In the genomic region with DNA sequence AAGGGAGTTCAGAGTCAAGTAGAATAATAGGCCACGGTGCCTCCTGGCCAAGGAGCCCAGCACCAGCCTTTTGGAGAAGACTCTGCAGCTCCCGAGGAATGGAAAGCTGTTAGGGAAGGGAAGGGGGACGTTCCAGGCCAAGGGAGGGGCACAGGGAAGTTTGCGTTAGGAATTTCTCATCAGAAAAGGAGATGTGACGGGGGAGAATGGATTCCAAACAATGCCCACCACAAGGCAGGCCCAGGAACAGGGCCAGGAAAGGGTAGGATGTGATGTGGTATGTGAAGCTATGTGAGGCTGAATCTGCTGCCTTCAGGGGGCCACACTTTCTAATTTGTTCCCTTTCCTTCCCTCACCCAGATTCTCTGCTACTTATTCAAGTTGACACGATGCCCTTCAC, we compare ENCODE assay signal across 17 cellular contexts. TPM values are rescaled to one million over a fixed set of nuclear protein-coding genes. Genes with fewer than 3 reads are reported as not detected.
DNase-seq lines count a peak whose midpoint lies in the region; ATAC-seq, FAIRE-seq and TF ChIP-seq lines count a peak whose summit lies in the region.
"Had no signal": no experiment of that assay in that cellular context is flagged by ENCODE, and none has a peak within 500 bp of the region (broad histone marks: within the 10 kb centered on the region; RNA-seq: fewer than 3 reads in every experiment).

No MANE protein-coding gene starts in this region.

- H3K9me3 ChIP-seq in Caco-2: no peaks in the 10 kb centered on the region
- H3K9me3 ChIP-seq: BE2C had no signal

- no peaks in the 10 kb centered on the region for H3K79me2 ChIP-seq in mesendoderm (ENCODE audit: control insufficient read depth, insufficient read depth, low read length)

- ATAC-seq in activated T-helper 17 cell treated with anti-CD3 and anti-CD28 coated beads, Interleukin-2, amount 50 U/mL, for 72 hours (replicated peaks): no peak
- ATAC-seq in stimulated activated memory B cell treated with anti-CD40 and anti-IgM and Interleukin-4, amounts not matched to agents 10 μg/mL and 1 μg/mL and 100 μg/mL, for 72 hours: no peak

- no peak for TF ChIP-seq POLR2A in GM12891 (IDR thresholded peaks at IDR 0.05; ENCODE audit: low read depth, low read length)

- no peak overlapping the region for H3K27ac ChIP-seq in mesendoderm (ENCODE audit: low read depth, low read length)

- intact Hi-C loops in Caco-2 (cut with micrococcal nuclease; ENCODE audit: unreplicated experiment): no loop called here

- H3K4me3 ChIP-seq in Caco-2 (ENCODE audit: low read depth, low read length) (no peak overlapping the region), mesendoderm (ENCODE audit: low read length) (no peak overlapping the region)

- POLR2A ChIA-PET in Caco-2 (lab: Charles Lee): no interaction called here

- H3K27me3 ChIP-seq in Caco-2 (replicated peaks; ENCODE audit: control insufficient read depth, insufficient read depth, low read length) (no peaks in the 10 kb centered on the region), mesendoderm (ENCODE audit: insufficient read depth, low read length, poor library complexity) (no peaks in the 10 kb centered on the region)
- H3K27me3 ChIP-seq: BE2C had no signal

- no peaks in the 10 kb centered on the region for H3K79me1 ChIP-seq in mesendoderm (ENCODE audit: low read length)

- H3K9ac ChIP-seq in mesendoderm (ENCODE audit: low read length): no peak overlapping the region

- no peak overlapping the region for H3K23ac ChIP-seq in mesendoderm (ENCODE audit: low read length)

- H3K9me3 Mint-ChIP-seq in Caco-2 (ENCODE audit: unreplicated experiment): no peaks in the 10 kb centered on the region
- no peaks in the 10 kb centered on the region for H3K9me3 Mint-ChIP-seq in activated T-helper 17 cell treated with anti-CD3 and anti-CD28 coated beads, Interleukin-2, amount 50 U/mL, for 72 hours
- no peaks in the 10 kb centered on the region for H3K9me3 Mint-ChIP-seq in stimulated activated memory B cell treated with anti-CD40 and anti-IgM and Interleukin-4, amounts not matched to agents 10 μg/mL and 1 μg/mL and 100 μg/mL, for 72 hours
- H3K9me3 Mint-ChIP-seq: CD8-positive, alpha-beta memory T cell had no signal

- H4K8ac ChIP-seq in mesendoderm (ENCODE audit: low read depth, low read length): no peak overlapping the region

- FAIRE-seq in GM12891 (lab: Jason Lieb, UNC): no peak

- BruUV-seq in Caco-2 (replicated peaks; lab: Mats Ljungman, UMichigan): no TSS peak

- no peak for TF ChIP-seq CTCF in Caco-2 (IDR thresholded peaks at IDR 0.05; ENCODE audit: insufficient read depth in 1 of 2, low read depth in 1 of 2, low read length in 1 of 2, severe bottlenecking in 1 of 2, unreplicated experiment in 1 of 2)
- TF ChIP-seq CTCF in GM10266 (IDR thresholded peaks at IDR 0.05; ENCODE audit: control insufficient read depth, insufficient read depth, low read depth, missing control alignments): no peak

- H2BK5ac ChIP-seq in mesendoderm (ENCODE audit: low read length): no peak overlapping the region

- H3K4me1 Mint-ChIP-seq in Caco-2 (ENCODE audit: low read depth, unreplicated experiment): peaks cover 36% of the 10 kb centered on the region
- H3K4me1 Mint-ChIP-seq in activated T-helper 17 cell treated with anti-CD3 and anti-CD28 coated beads, Interleukin-2, amount 50 U/mL, for 72 hours: peaks cover 10% of the 10 kb centered on the region
- peaks cover 10% of the 10 kb centered on the region for H3K4me1 Mint-ChIP-seq in stimulated activated memory B cell treated with anti-CD40 and anti-IgM and Interleukin-4, amounts not matched to agents 10 μg/mL and 1 μg/mL and 100 μg/mL, for 72 hours

- no peak overlapping the region for H4K5ac ChIP-seq in mesendoderm (ENCODE audit: low read length)

- peaks cover 54% of the 10 kb centered on the region for H3K36me3 Mint-ChIP-seq in Caco-2 (ENCODE audit: insufficient read depth, unreplicated experiment)
- H3K36me3 Mint-ChIP-seq in activated T-helper 17 cell treated with anti-CD3 and anti-CD28 coated beads, Interleukin-2, amount 50 U/mL, for 72 hours (ENCODE audit: low read depth): peaks cover 76% of the 10 kb centered on the region
- H3K36me3 Mint-ChIP-seq in stimulated activated memory B cell treated with anti-CD40 and anti-IgM and Interleukin-4, amounts not matched to agents 10 μg/mL and 1 μg/mL and 100 μg/mL, for 72 hours: peaks cover 53% of the 10 kb centered on the region

- CTCF ChIA-PET in Caco-2 (lab: Charles Lee): no interaction called here

- WGBS in mesendoderm (ENCODE audit: extremely low coverage, insufficient coverage, low lambda C conversion rate): no CpG with 5 or more reads among the region's 6 CpGs

- H3K36me3 ChIP-seq in Caco-2 (ENCODE audit: control insufficient read depth, insufficient read depth, low read length) (peaks cover 5% of the 10 kb centered on the region), mesendoderm (ENCODE audit: control insufficient read depth, insufficient read depth, low read length) (no peaks in the 10 kb centered on the region)
- H3K36me3 ChIP-seq: BE2C had no signal

- DNase-seq in Caco-2 (no peak), mesendoderm (peak; percentile 27), GM10266 (ENCODE audit: extremely low spot score) (no peak), GM12891 (ENCODE audit: insufficient read length, low spot score) (no peak)
- DNase-seq in stimulated activated naive CD4-positive, alpha-beta T cell treated with Interleukin-2 at 50 U/mL for 16 hours (lab: John Stamatoyannopoulos, UW): no peak
- DNase-seq: BE2C; CD8-positive, alpha-beta memory T cell; GOT3; KG1; NCI-H1092; NCI-H226; NCI-H526 treated with DMSO at 0.1 percent for 48 hours; NK-92 treated with Interleukin-12 subunit alpha and Interleukin-12 subunit beta, amount 100 ng/mL, for 24 hours; OCI-M1; RPMI8226 had no signal

- peak overlapping the region; percentile 68 for H3K27ac Mint-ChIP-seq in Caco-2 (ENCODE audit: unreplicated experiment)
- peak overlapping the region; percentile 37 for H3K27ac Mint-ChIP-seq in activated T-helper 17 cell treated with anti-CD3 and anti-CD28 coated beads, Interleukin-2, amount 50 U/mL, for 72 hours
- H3K27ac Mint-ChIP-seq in stimulated activated memory B cell treated with anti-CD40 and anti-IgM and Interleukin-4, amounts not matched to agents 10 μg/mL and 1 μg/mL and 100 μg/mL, for 72 hours: peak overlapping the region; percentile 41

- H2BK120ac ChIP-seq in mesendoderm (ENCODE audit: low read depth, low read length): no peak overlapping the region

- no peak overlapping the region for H3K56ac ChIP-seq in mesendoderm (ENCODE audit: low read length)

- no peak overlapping the region for H3K4me3 Mint-ChIP-seq in Caco-2 (ENCODE audit: unreplicated experiment)
- H3K4me3 Mint-ChIP-seq in activated T-helper 17 cell treated with anti-CD3 and anti-CD28 coated beads, Interleukin-2, amount 50 U/mL, for 72 hours: no peak overlapping the region
- H3K4me3 Mint-ChIP-seq in stimulated activated memory B cell treated with anti-CD40 and anti-IgM and Interleukin-4, amounts not matched to agents 10 μg/mL and 1 μg/mL and 100 μg/mL, for 72 hours: no peak overlapping the region
- H3K4me3 Mint-ChIP-seq: CD8-positive, alpha-beta memory T cell had no signal

- H3K18ac ChIP-seq in mesendoderm (ENCODE audit: low read length): no peak overlapping the region

- H3K4me1 ChIP-seq in Caco-2 (peaks cover 41% of the 10 kb centered on the region), mesendoderm (ENCODE audit: control insufficient read depth, low read depth, low read length) (no peaks in the 10 kb centered on the region)

- H3K4ac ChIP-seq in mesendoderm (ENCODE audit: low read depth, low read length): no peak overlapping the region

- no peak overlapping the region for H2AK5ac ChIP-seq in mesendoderm (ENCODE audit: low read length)

- no peak overlapping the region for H2BK15ac ChIP-seq in mesendoderm (replicated peaks; ENCODE audit: low read depth)

- no peak overlapping the region for H3K4me2 ChIP-seq in mesendoderm (ENCODE audit: low read length)

- no peaks in the 10 kb centered on the region for H3K27me3 Mint-ChIP-seq in Caco-2 (ENCODE audit: insufficient read depth, unreplicated experiment)
- no peaks in the 10 kb centered on the region for H3K27me3 Mint-ChIP-seq in activated T-helper 17 cell treated with anti-CD3 and anti-CD28 coated beads, Interleukin-2, amount 50 U/mL, for 72 hours
- no peaks in the 10 kb centered on the region for H3K27me3 Mint-ChIP-seq in stimulated activated memory B cell treated with anti-CD40 and anti-IgM and Interleukin-4, amounts not matched to agents 10 μg/mL and 1 μg/mL and 100 μg/mL, for 72 hours
- H3K27me3 Mint-ChIP-seq: CD8-positive, alpha-beta memory T cell had no signal

TF ChIP-seq in GM12891, 5 proteins besides CTCF, POLR2A, EP300 and RAD21:
- TF ChIP-seq POLR2AphosphoS5 (IDR thresholded peaks at IDR 0.05; ENCODE audit: low read depth, low read length) (no peak), TAF1 (IDR thresholded peaks at IDR 0.05; ENCODE audit: low read depth, low read length) (no peak), PAX5 (IDR thresholded peaks at IDR 0.05; ENCODE audit: insufficient read depth, low read length, severe bottlenecking) (no peak), POU2F2 (IDR thresholded peaks at IDR 0.05; ENCODE audit: low read depth, low read length) (no peak), SPI1 (IDR thresholded peaks at IDR 0.05; ENCODE audit: low read depth, low read length) (no peak)

RNA-seq across cellular contexts. Expression of a gene that starts 46.0 kb away (rescaled TPM):
- 47.8 and 54.8 TPM in 2 replicates for total RNA-seq in Caco-2 (2022)
- total RNA-seq in activated T-helper 17 cell treated with anti-CD3 and anti-CD28 coated beads, Interleukin-2, amount 50 U/mL, for 72 hours: 10 to 100 TPM; 73.8 to 88.7 TPM
- 9.2 TPM for polyA plus RNA-seq in mesendoderm (2013, experiment 1 of 2)
- polyA plus RNA-seq in mesendoderm (2013, experiment 2 of 2): 9.7 TPM
- polyA plus RNA-seq in GM12891 (2012; ENCODE audit: low read depth, missing spikeins): 26.9 TPM
